Comparison of ENCODE assay signal across 1 cellular context in the genomic region with DNA sequence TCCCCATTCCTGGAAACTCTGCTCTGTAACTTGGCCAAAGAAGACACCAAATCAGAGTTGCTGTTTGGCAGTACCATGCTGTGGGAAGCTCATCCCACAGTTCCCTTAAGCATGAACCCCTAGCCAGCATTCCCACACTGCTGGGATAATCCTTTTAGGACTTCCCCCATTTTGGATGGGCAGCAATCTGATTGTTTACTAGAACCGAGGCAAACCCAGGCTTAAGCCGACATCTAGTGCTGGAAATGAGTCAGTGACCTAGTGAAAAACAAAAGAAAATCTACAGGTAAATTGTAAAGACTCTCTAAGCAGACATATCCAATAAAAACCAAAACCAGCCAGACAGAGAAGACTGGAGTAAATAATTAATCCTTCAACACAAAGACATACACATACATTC.
TF ChIP-seq lines count a peak whose summit lies in the region.

No MANE protein-coding gene starts in this region.

TF ChIP-seq in IMR-90, 13 proteins besides CTCF, POLR2A, EP300 and RAD21 (continued from another document):
- TF ChIP-seq, protein P1, sequence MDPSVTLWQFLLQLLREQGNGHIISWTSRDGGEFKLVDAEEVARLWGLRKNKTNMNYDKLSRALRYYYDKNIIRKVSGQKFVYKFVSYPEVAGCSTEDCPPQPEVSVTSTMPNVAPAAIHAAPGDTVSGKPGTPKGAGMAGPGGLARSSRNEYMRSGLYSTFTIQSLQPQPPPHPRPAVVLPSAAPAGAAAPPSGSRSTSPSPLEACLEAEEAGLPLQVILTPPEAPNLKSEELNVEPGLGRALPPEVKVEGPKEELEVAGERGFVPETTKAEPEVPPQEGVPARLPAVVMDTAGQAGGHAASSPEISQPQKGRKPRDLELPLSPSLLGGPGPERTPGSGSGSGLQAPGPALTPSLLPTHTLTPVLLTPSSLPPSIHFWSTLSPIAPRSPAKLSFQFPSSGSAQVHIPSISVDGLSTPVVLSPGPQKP (IDR thresholded peaks at IDR 0.05; ENCODE audit: borderline replicate concordance, low read depth, low read length) = no peak
- TF ChIP-seq BHLHE40 (IDR thresholded peaks at IDR 0.05; ENCODE audit: low read depth, low read length) (no peak), FOS (IDR thresholded peaks at IDR 0.05; ENCODE audit: low read depth, low read length) (no peak)
